8 cellular contexts compared by ENCODE assay signal in genomic region chr2:69644506-69644979, GRCh38.
DNase-seq lines count a peak whose midpoint lies in the region.

No MANE protein-coding gene starts in this region.

- H3K4me1 ChIP-seq in iPS DF 6.9 (ENCODE audit: control insufficient read depth, insufficient read depth, low read length): no peaks in the 10 kb centered on the region
- H3K4me1 ChIP-seq in stomach smooth muscle (ENCODE audit: control insufficient read depth, insufficient read depth, low read length): peaks cover 19% of the 10 kb centered on the region

- H3K27ac ChIP-seq in iPS DF 6.9 (ENCODE audit: low read length) (no peak overlapping the region), stomach smooth muscle (ENCODE audit: low read length) (peak overlapping the region; percentile 95)

- no peaks in the 10 kb centered on the region for H3K27me3 Mint-ChIP-seq in activated naive CD8-positive, alpha-beta T cell

- H3K9ac ChIP-seq in stomach smooth muscle (ENCODE audit: low read length in 2 of 2): peak overlapping the region; percentile 75 to 95

- H3K36me3 Mint-ChIP-seq in activated naive CD8-positive, alpha-beta T cell: no peaks in the 10 kb centered on the region

- no peaks in the 10 kb centered on the region for H3K27me3 ChIP-seq in iPS DF 6.9 (ENCODE audit: control insufficient read depth, insufficient read depth, low read length)
- no peaks in the 10 kb centered on the region for H3K27me3 ChIP-seq in stomach smooth muscle (ENCODE audit: control insufficient read depth in 1 of 2, insufficient read depth in 2 of 2, low read length in 2 of 2)

- DNase-seq in NCI-H748 (lab: John Stamatoyannopoulos, UW; ENCODE audit: unreplicated experiment) (peak; percentile 26), NCI-H748 treated with DMSO at 0.1 percent for 48 hours (lab: John Stamatoyannopoulos, UW) (no peak), iPS DF 6.9 (ENCODE audit: low read depth, low spot score) (no peak), GDM1 (lab: John Stamatoyannopoulos, UW) (no peak), NCI-H510A treated with DMSO at 0.1 percent for 48 hours (lab: John Stamatoyannopoulos, UW) (no peak), NCI-H1930 (lab: John Stamatoyannopoulos, UW) (no peak)

- peaks cover 65% of the 10 kb centered on the region for H3K4me1 Mint-ChIP-seq in activated naive CD8-positive, alpha-beta T cell (ENCODE audit: low read depth)

- H3K27ac Mint-ChIP-seq in activated naive CD8-positive, alpha-beta T cell: peak overlapping the region; percentile 96

- H3K36me3 ChIP-seq in iPS DF 6.9 (ENCODE audit: control insufficient read depth, insufficient read depth, low read length) (no peaks in the 10 kb centered on the region), stomach smooth muscle (ENCODE audit: control insufficient read depth in 2 of 2, insufficient read depth in 2 of 2, low read length in 2 of 2) (no peaks in the 10 kb centered on the region)

- H3K9me3 ChIP-seq in iPS DF 6.9 (ENCODE audit: control insufficient read depth, insufficient read depth, low read length) (no peaks in the 10 kb centered on the region), stomach smooth muscle (ENCODE audit: control insufficient read depth in 2 of 2, low read length in 2 of 2) (no peaks in the 10 kb centered on the region)

- no CpG with 5 or more reads among the region's 15 CpGs for WGBS in iPS DF 6.9 (ENCODE audit: insufficient coverage, insufficient read length)

- H3K9me3 Mint-ChIP-seq in activated naive CD8-positive, alpha-beta T cell (ENCODE audit: low read depth): no peaks in the 10 kb centered on the region

- H3K4me3 ChIP-seq in iPS DF 6.9 (ENCODE audit: low read length): peak overlapping the region; percentile 94; the same call in 1 of the 2 replicates
- peak overlapping the region; percentile 68 to 98 for H3K4me3 ChIP-seq in stomach smooth muscle (ENCODE audit: low read length in 2 of 2)

- H3K4me3 Mint-ChIP-seq in activated naive CD8-positive, alpha-beta T cell: peak overlapping the region; percentile 93
